8 cellular contexts compared by ENCODE assay signal in genomic region chr12:10212623-10213131, GRCh38. TPM values are rescaled to one million over a fixed set of nuclear protein-coding genes. Genes with fewer than 3 reads are reported as not detected.
DNase-seq lines count a peak whose midpoint lies in the region; TF ChIP-seq lines count a peak whose summit lies in the region.

GABARAPL1 (plus strand) TSS chr12:10212877; CDS start chr12:10213130, 253 bp downstream.

- H3K36me3 ChIP-seq in SK-N-SH (replicated peaks in 1 of 2; ENCODE audit: control insufficient read depth in 1 of 2, insufficient read depth in 2 of 2, low read length in 1 of 2), result no peaks in the 10 kb centered on the region
- no peaks in the 10 kb centered on the region for H3K36me3 ChIP-seq in osteoblast (ENCODE audit: insufficient read depth, low read length)
- H3K36me3 ChIP-seq in suprapubic skin, result no peaks in the 10 kb centered on the region

- POLR2A ChIA-PET in SK-N-SH (lab: Yijun Ruan, JAX), result no interaction called here

- peak within 1 kb of the TSS; percentile 99 to 100 (median 99) for H3K27ac Mint-ChIP-seq in CD14-positive monocyte
- H3K27ac Mint-ChIP-seq in activated naive CD8-positive, alpha-beta T cell treated with anti-CD3 and anti-CD28 coated beads for 36 hours, result peak within 1 kb of the TSS; percentile 94

- H3K27me3 Mint-ChIP-seq in CD14-positive monocyte (ENCODE audit: low read depth in 3 of 3), result peaks cover 1 to 6% (median 3%) of the 10 kb centered on the region in 3 donors
- no peaks in the 10 kb centered on the region for H3K27me3 Mint-ChIP-seq in activated naive CD8-positive, alpha-beta T cell treated with anti-CD3 and anti-CD28 coated beads for 36 hours

- H4K20me1 ChIP-seq in SK-N-SH (ENCODE audit: insufficient read depth), result peaks cover 7% of the 10 kb centered on the region; the same call in 1 of the 2 replicates
- peaks cover 8% of the 10 kb centered on the region for H4K20me1 ChIP-seq in osteoblast (ENCODE audit: insufficient read depth, low read length)

- TF ChIP-seq POLR2A in suprapubic skin (IDR thresholded peaks at IDR 0.05), result peak; percentile 55 to 88

- peak within 1 kb of the TSS; percentile 88 for H3K4me2 ChIP-seq in SK-N-SH
- peak within 1 kb of the TSS; percentile 93 for H3K4me2 ChIP-seq in osteoblast (ENCODE audit: insufficient read depth, low read length)

- peak within 1 kb of the TSS; percentile 79 to 87 for H3K27ac ChIP-seq in SK-N-SH (ENCODE audit: low read depth in 2 of 2, low read length in 1 of 2)
- H3K27ac ChIP-seq in osteoblast (ENCODE audit: low read depth, low read length), result peak within 1 kb of the TSS; percentile 97
- H3K27ac ChIP-seq in suprapubic skin, result peak within 1 kb of the TSS; percentile 99

- H3K36me3 Mint-ChIP-seq in CD14-positive monocyte, result peaks cover 22% of the 10 kb centered on the region in 2 donors
- H3K36me3 Mint-ChIP-seq in activated naive CD8-positive, alpha-beta T cell treated with anti-CD3 and anti-CD28 coated beads for 36 hours, result no peaks in the 10 kb centered on the region

- 2% methylated on average over 26 of the region's 36 CpGs for WGBS in SK-N-SH (ENCODE audit: low lambda C conversion rate)
- WGBS in suprapubic skin, result 0% methylated on average over 36 of the region's 36 CpGs

- H3K27me3 ChIP-seq in SK-N-SH (ENCODE audit: insufficient read depth) (peaks cover 6% of the 10 kb centered on the region; the same call in 1 of the 2 replicates), osteoblast (ENCODE audit: insufficient read depth, low read length) (no peaks in the 10 kb centered on the region), suprapubic skin (no peaks in the 10 kb centered on the region)

- H3K9me2 ChIP-seq in SK-N-SH, result no peaks in the 10 kb centered on the region

- TF ChIP-seq RAD21 in Ishikawa (IDR thresholded peaks at IDR 0.05; ENCODE audit: low read depth), result no peak
- TF ChIP-seq RAD21 in SK-N-SH (IDR thresholded peaks at IDR 0.05; ENCODE audit: low read length), result no peak

- no peaks in the 10 kb centered on the region; a peak in 1 of 4 replicates for H3K4me1 ChIP-seq in SK-N-SH (ENCODE audit: control insufficient read depth in 1 of 2, insufficient read depth in 2 of 2, low read depth in 1 of 2, low read length in 1 of 2)
- peaks cover 17% of the 10 kb centered on the region for H3K4me1 ChIP-seq in osteoblast (ENCODE audit: insufficient read depth, low read length)
- peaks cover 28% of the 10 kb centered on the region for H3K4me1 ChIP-seq in suprapubic skin

- H3K4me3 Mint-ChIP-seq in CD14-positive monocyte, result peak within 1 kb of the TSS; percentile 96 to 99
- peak within 1 kb of the TSS; percentile 94 for H3K4me3 Mint-ChIP-seq in activated naive CD8-positive, alpha-beta T cell treated with anti-CD3 and anti-CD28 coated beads for 36 hours

- DNase-seq in CD14-positive monocyte (ENCODE audit: low spot score) (peak; percentile 90), GM20000 (ENCODE audit: low spot score) (peak; percentile 82), SK-N-SH (peak; percentile 91), head of caudate nucleus (peak; percentile 69 to 94 (median 88)), osteoblast (ENCODE audit: insufficient read length, low spot score, missing footprints) (peak; percentile 93), suprapubic skin (ENCODE audit: low spot score in 2 of 2) (peak; percentile 93 to 94)
- peak; percentile 80 for DNase-seq in activated naive CD8-positive, alpha-beta T cell treated with anti-CD3 and anti-CD28 coated beads for 36 hours

- H3K4me1 Mint-ChIP-seq in CD14-positive monocyte, result peaks cover 17% of the 10 kb centered on the region
- H3K4me1 Mint-ChIP-seq in activated naive CD8-positive, alpha-beta T cell treated with anti-CD3 and anti-CD28 coated beads for 36 hours, result peaks cover 25% of the 10 kb centered on the region

- no peaks in the 10 kb centered on the region for H3K9me3 ChIP-seq in SK-N-SH
- H3K9me3 ChIP-seq in osteoblast (ENCODE audit: low read depth, low read length), result no peaks in the 10 kb centered on the region
- no peaks in the 10 kb centered on the region for H3K9me3 ChIP-seq in suprapubic skin

- CTCF ChIA-PET in SK-N-SH (lab: Yijun Ruan, JAX), result interaction anchor here (1.1 to 1.4 kb wide), 2 partner anchors 23 to 60 kb away, joined by 3 to 4 read pairs; no protein-coding TSS in a partner anchor

- peak within 1 kb of the TSS; percentile 90 for H2AFZ ChIP-seq in SK-N-SH (ENCODE audit: low read depth)
- H2AFZ ChIP-seq in osteoblast (ENCODE audit: low read length), result peak within 1 kb of the TSS; percentile 77

- H3K79me2 ChIP-seq in SK-N-SH (ENCODE audit: insufficient read depth) (no peaks in the 10 kb centered on the region), osteoblast (ENCODE audit: insufficient read depth, low read length) (peaks cover 23% of the 10 kb centered on the region)

- TF ChIP-seq CTCF in CD14-positive monocyte (IDR thresholded peaks at IDR 0.05), result no peak
- TF ChIP-seq CTCF in GM20000 (IDR thresholded peaks at IDR 0.05; ENCODE audit: extremely low read depth, missing control alignments), result no peak
- no peak for TF ChIP-seq CTCF in SK-N-SH (IDR thresholded peaks at IDR 0.05)
- TF ChIP-seq CTCF in osteoblast (IDR thresholded peaks at IDR 0.05; ENCODE audit: extremely low read depth, low read depth, low read length), result no peak
- no peak for TF ChIP-seq CTCF in suprapubic skin (IDR thresholded peaks at IDR 0.05)

- peaks cover 3% of the 10 kb centered on the region for H3F3A ChIP-seq in SK-N-SH (replicated peaks; ENCODE audit: insufficient read depth)

- intact Hi-C loops in CD14-positive monocyte (cut with micrococcal nuclease) (loop anchor here in 1 of 2 donors (10.0 kb wide), 3 partner anchors 58 to 348 kb away; partner anchors contain the start of gene CLEC2B), head of caudate nucleus (cut with DNase I) (no loop called here)

- peak within 1 kb of the TSS; percentile 72 to 97 for H3K4me3 ChIP-seq in SK-N-SH (ENCODE audit: low read depth in 2 of 2, low read length in 1 of 2)
- H3K4me3 ChIP-seq in osteoblast (ENCODE audit: insufficient read depth, low read length), result peak within 1 kb of the TSS; percentile 80
- peak within 1 kb of the TSS; percentile 75 for H3K4me3 ChIP-seq in suprapubic skin

- H3K9ac ChIP-seq in SK-N-SH, result peak within 1 kb of the TSS; percentile 87

- TF ChIP-seq EP300 in Ishikawa (IDR thresholded peaks at IDR 0.05; ENCODE audit: borderline replicate concordance), result no peak
- no peak for TF ChIP-seq EP300 in SK-N-SH (IDR thresholded peaks at IDR 0.05; ENCODE audit: borderline replicate concordance in 1 of 2, low read depth in 1 of 2, low read length in 1 of 2)
- no peak for TF ChIP-seq EP300 in suprapubic skin (IDR thresholded peaks at IDR 0.05)

- peaks cover 0 to 2% (median 0%) of the 10 kb centered on the region in 7 donors for H3K9me3 Mint-ChIP-seq in CD14-positive monocyte
- H3K9me3 Mint-ChIP-seq in activated naive CD8-positive, alpha-beta T cell treated with anti-CD3 and anti-CD28 coated beads for 36 hours, result no peaks in the 10 kb centered on the region

TF ChIP-seq in Ishikawa, 13 proteins besides CTCF, POLR2A, EP300 and RAD21 (continues in another document):
- TF ChIP-seq YY1 (IDR thresholded peaks at IDR 0.05; ENCODE audit: low read depth) (no peak), CREB1 (IDR thresholded peaks at IDR 0.05; ENCODE audit: low read depth) (peak; percentile 84), USF1 (IDR thresholded peaks at IDR 0.05) (no peak), NFIC (IDR thresholded peaks at IDR 0.05) (no peak; the same call in 1 of the 2 replicates)

TF ChIP-seq in SK-N-SH, 30 proteins besides CTCF, POLR2A, EP300 and RAD21:
- TF ChIP-seq FOSL2 (IDR thresholded peaks at IDR 0.05; ENCODE audit: borderline replicate concordance, low read depth), result no peak

RNA-seq across cellular contexts. Expression of gene GABARAPL1, which starts in this region (rescaled TPM):
- polyA plus RNA-seq in CD14-positive monocyte, result 10 to 100 TPM; 13.1 to 15.5 TPM
- 9.2 and 14.3 TPM in 2 replicates for polyA plus RNA-seq in SK-N-SH (2012; rRNA removed)
- polyA plus RNA-seq in SK-N-SH (2012; cell fraction: cytosol; rRNA removed), result 12.7 and 14.1 TPM in 2 replicates
- polyA plus RNA-seq in SK-N-SH (2012; cell fraction: nucleus; rRNA removed), result 13.4 and 16.8 TPM in 2 replicates
- total RNA-seq in activated naive CD8-positive, alpha-beta T cell treated with anti-CD3 and anti-CD28 coated beads for 36 hours, result 1 to 10 TPM; 6.0 to 7.2 TPM
- 64.2 and 65.9 TPM in 2 replicates for total RNA-seq in osteoblast
- 10 to 100 TPM; 48.7 to 94.6 (median 81.1) TPM for total RNA-seq in suprapubic skin

Comparison
In these comparisons a context has a peak if more than half of its experiments do, and no peak if none do; other contexts are left out.
1. Peak in every context shown above with its lines: DNase-seq, H3K4me3 ChIP-seq and H3K27ac ChIP-seq.